In the genomic region with DNA sequence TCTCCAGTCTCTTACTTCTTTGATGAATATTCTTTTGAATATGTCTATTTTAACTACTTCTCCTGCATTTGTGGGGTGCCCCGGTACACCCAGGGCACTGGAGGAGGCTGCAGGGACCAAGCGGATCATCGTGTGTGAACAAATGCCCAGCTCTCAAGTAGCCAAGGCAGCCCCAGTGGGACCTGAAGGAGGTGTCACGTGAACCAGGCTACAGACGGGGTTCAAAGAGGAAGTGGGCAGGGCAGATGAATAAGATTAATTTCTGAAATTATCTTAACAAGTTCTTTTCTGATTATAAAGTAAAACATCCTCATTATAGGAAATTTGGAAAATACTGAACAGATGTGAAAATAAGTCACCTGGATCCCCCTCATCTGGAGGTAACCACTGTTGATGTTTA, we compare ENCODE assay signal across 1 cellular context.
TF ChIP-seq lines count a peak whose summit lies in the region.

No MANE protein-coding gene starts in this region.

TF ChIP-seq in K562, 482 proteins besides CTCF, POLR2A, EP300 and RAD21 (continued from another document):
- no peak for TF ChIP-seq HDAC1 (IDR thresholded peaks at IDR 0.05)
- no peak for TF ChIP-seq RFX1 (IDR thresholded peaks at IDR 0.05)
